Comparison of ENCODE assay signal across 8 cellular contexts in the genomic region with DNA sequence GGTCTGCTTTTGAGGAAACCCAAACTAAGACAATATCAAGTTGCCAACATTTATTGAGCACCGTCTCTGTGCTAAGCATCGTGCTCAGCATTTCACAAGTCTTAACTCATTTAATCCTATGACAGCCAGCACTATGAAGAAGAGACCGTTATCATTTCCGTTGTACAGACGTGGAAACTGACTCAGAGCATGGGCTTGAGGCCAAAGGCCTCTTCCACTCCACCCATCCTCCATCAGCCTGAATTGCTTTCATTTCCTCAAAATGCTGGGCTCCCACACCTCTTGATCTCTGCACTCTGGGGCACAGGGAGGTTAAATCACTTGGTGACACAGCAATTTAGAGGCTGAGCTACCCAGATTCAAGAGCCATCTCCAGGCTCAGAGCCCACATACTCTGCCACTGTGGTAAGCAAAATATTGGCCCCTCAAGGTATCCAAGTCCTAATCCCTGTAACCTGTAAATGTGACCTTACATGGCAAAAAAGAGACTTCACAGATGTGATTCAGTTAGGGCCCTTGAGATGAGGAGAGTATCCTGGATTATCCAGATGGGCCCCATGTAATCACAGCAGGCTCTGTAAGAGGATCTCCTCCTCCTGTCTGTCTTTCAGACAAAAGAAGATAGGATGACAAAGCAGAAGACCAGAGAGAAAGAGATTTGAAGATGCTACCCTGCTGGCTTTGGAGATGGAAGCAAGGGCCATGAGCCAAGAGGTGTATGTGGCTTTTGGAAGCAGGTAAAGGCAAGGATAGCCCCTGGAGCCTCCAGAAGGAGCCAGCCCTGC. TPM values are rescaled to one million over a fixed set of nuclear protein-coding genes. Genes with fewer than 3 reads are reported as not detected.
DNase-seq lines count a peak whose midpoint lies in the region; ATAC-seq, FAIRE-seq and TF ChIP-seq lines count a peak whose summit lies in the region.

No MANE protein-coding gene starts in this region.

- H3K9me3 ChIP-seq in HepG2 (ENCODE audit: low read length) = no peaks in the 10 kb centered on the region

- no peaks in the 10 kb centered on the region for H3K36me3 ChIP-seq in HepG2 (replicated peaks in 1 of 2; ENCODE audit: control insufficient read depth in 1 of 2, insufficient read depth in 2 of 2, low read length in 2 of 2)

- POLR2A ChIA-PET in HepG2 (lab: Yijun Ruan, JAX) = interaction anchor here (1.7 kb wide), 1 partner anchor 8 kb away, joined by 6 read pairs; no protein-coding TSS in a partner anchor

- no peaks in the 10 kb centered on the region for H3K36me3 Mint-ChIP-seq in activated naive CD8-positive, alpha-beta T cell treated with anti-CD3 and anti-CD28 coated beads, Interleukin-2, amount 50 U/mL, for 24 hours (ENCODE audit: low read depth)

- 0% methylated on average over 5 of the region's 5 CpGs for WGBS in HepG2 (ENCODE audit: low lambda C conversion rate)

- peak overlapping the region; percentile 46 for H2AFZ ChIP-seq in HepG2 (ENCODE audit: low read length)

- CTCF ChIA-PET in HepG2 (lab: Yijun Ruan, JAX; ENCODE audit: low intra/inter-chr PET ratio, low total read pairs) = no interaction called here

- ATAC-seq in HG03354 (IDR thresholded peaks at IDR 0.05; ENCODE audit: poor library complexity, severe bottlenecking, unreplicated experiment) (peak; percentile 99), HepG2 (peak; percentile 79)
- peak; percentile 97 for ATAC-seq in activated naive CD8-positive, alpha-beta T cell treated with anti-CD3 and anti-CD28 coated beads, Interleukin-2, amount 50 U/mL, for 24 hours

- intact Hi-C loops in HepG2 (cut with micrococcal nuclease; ENCODE audit: unreplicated experiment) = no loop called here

- TF ChIP-seq RAD21 in HepG2 (CRISPR knock-in tag; IDR thresholded peaks at IDR 0.05) = no peak

- TF ChIP-seq CTCF in AG09309 (IDR thresholded peaks at IDR 0.05; ENCODE audit: control insufficient read depth, insufficient read depth, low read depth, low read length, missing control alignments) (no peak), HepG2 (CRISPR knock-in tag; IDR thresholded peaks at IDR 0.05) (no peak)

- TF ChIP-seq EP300 in HepG2 (IDR thresholded peaks at IDR 0.05; ENCODE audit: low read depth in 2 of 2, low read length in 2 of 2) = peak in 1 of 2 experiments; percentile 77; a peak in 2 of 4 replicates
- TF ChIP-seq EP300 in HepG2 (CRISPR knock-in tag; IDR thresholded peaks at IDR 0.05; ENCODE audit: borderline replicate concordance) = peak; percentile 62; the same call in 1 of the 2 replicates

- H3K9ac ChIP-seq in HepG2 (ENCODE audit: insufficient read depth, low read depth, low read length) = peak overlapping the region; percentile 4

- no peaks in the 10 kb centered on the region for H3K79me2 ChIP-seq in HepG2 (ENCODE audit: insufficient read depth, low read length)

- DNase-seq in AG09309 (ENCODE audit: low read depth) (peak; percentile 68), GM19239 (ENCODE audit: insufficient read length, low spot score) (peak; percentile 58), HepG2 (ENCODE audit: low spot score) (peak; percentile 88), NCI-H510A treated with DMSO at 0.1 percent for 48 hours (lab: John Stamatoyannopoulos, UW) (no peak)
- DNase-seq in activated naive CD8-positive, alpha-beta T cell treated with anti-CD3 and anti-CD28 coated beads, Interleukin-2, amount 50 U/mL, for 24 hours = peak; percentile 60
- peak; percentile 8 to 24 for DNase-seq in stimulated activated CD8-positive, alpha-beta memory T cell treated with anti-CD3 and anti-CD28 coated beads, Interleukin-2, amount 100 ng/mL, for 48 hours (ENCODE audit: low read depth in 2 of 2)

- H3K27ac ChIP-seq in HepG2 (ENCODE audit: extremely low read length, insufficient read depth, low read length) = peak overlapping the region; percentile 46

- no peaks in the 10 kb centered on the region for H3K9me3 Mint-ChIP-seq in activated naive CD8-positive, alpha-beta T cell treated with anti-CD3 and anti-CD28 coated beads, Interleukin-2, amount 50 U/mL, for 24 hours

- H3K27me3 Mint-ChIP-seq in activated naive CD8-positive, alpha-beta T cell treated with anti-CD3 and anti-CD28 coated beads, Interleukin-2, amount 50 U/mL, for 24 hours = no peaks in the 10 kb centered on the region

- H3K4me1 Mint-ChIP-seq in activated naive CD8-positive, alpha-beta T cell treated with anti-CD3 and anti-CD28 coated beads, Interleukin-2, amount 50 U/mL, for 24 hours = peaks cover 23% of the 10 kb centered on the region

- H3K4me1 ChIP-seq in HepG2 (ENCODE audit: insufficient read depth, low read length) = peaks cover 69% of the 10 kb centered on the region

- peak; percentile 98 for FAIRE-seq in GM19239 (lab: Jason Lieb, UNC)
- FAIRE-seq in HepG2 (lab: Jason Lieb, UNC) = peak; percentile 91

- in situ Hi-C loops in HepG2 (cut with HindIII; ENCODE audit: extremely low pct_ligation_motif_present, low pct_unique_long_range_greater_than_20kb) = no loop called here

- H4K20me1 ChIP-seq in HepG2 (ENCODE audit: insufficient read depth, low read length) = no peaks in the 10 kb centered on the region

- peak overlapping the region; percentile 78 for H3K27ac Mint-ChIP-seq in activated naive CD8-positive, alpha-beta T cell treated with anti-CD3 and anti-CD28 coated beads, Interleukin-2, amount 50 U/mL, for 24 hours

- H3K4me2 ChIP-seq in HepG2 (ENCODE audit: low read depth, low read length) = peak overlapping the region; percentile 65

- TF ChIP-seq POLR2A in Raji (IDR thresholded peaks at IDR 0.05; ENCODE audit: insufficient read depth, low read depth, low read length) (peak; percentile 37; the same call in 1 of the 2 replicates), HepG2 (IDR thresholded peaks at IDR 0.05; ENCODE audit: insufficient read depth in 1 of 2, low read depth in 2 of 2, low read length in 2 of 2) (no peak)

- H3K27me3 ChIP-seq in HepG2 (ENCODE audit: control insufficient read depth in 1 of 2, insufficient read depth in 2 of 2, low read length in 2 of 2) = no peaks in the 10 kb centered on the region

- BruUV-seq in HepG2 (replicated peaks; lab: Mats Ljungman, UMichigan) = TSS peak; percentile 58

- no peak overlapping the region for H3K4me3 Mint-ChIP-seq in activated naive CD8-positive, alpha-beta T cell treated with anti-CD3 and anti-CD28 coated beads, Interleukin-2, amount 50 U/mL, for 24 hours

- no peak overlapping the region for H3K4me3 ChIP-seq in AG09309 (ENCODE audit: control insufficient read depth, low read depth, low read length)
- peak overlapping the region in 1 of 3 experiments; percentile 22; a peak in 2 of 6 replicates for H3K4me3 ChIP-seq in HepG2 (replicated peaks in 1 of 3; ENCODE audit: insufficient read depth in 1 of 3, low read depth in 2 of 3, low read length in 3 of 3)

TF ChIP-seq in HepG2, 621 proteins besides CTCF, POLR2A, EP300 and RAD21 (continues in another document):
- TF ChIP-seq, protein P1, sequence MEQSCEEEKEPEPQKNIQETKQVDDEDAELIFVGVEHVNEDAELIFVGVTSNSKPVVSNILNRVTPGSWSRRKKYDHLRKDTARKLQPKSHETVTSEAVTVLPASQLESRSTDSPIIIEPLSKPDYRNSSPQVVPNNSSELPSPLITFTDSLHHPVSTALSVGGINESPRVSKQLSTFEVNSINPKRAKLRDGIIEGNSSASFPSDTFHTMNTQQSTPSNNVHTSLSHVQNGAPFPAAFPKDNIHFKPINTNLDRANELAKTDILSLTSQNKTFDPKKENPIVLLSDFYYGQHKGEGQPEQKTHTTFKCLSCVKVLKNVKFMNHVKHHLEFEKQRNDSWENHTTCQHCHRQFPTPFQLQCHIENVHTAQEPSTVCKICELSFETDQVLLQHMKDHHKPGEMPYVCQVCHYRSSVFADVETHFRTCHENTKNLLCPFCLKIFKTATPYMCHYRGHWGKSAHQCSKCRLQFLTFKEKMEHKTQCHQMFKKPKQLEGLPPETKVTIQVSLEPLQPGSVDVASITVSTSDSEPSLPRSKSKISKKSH (CRISPR knock-in tag; IDR thresholded peaks at IDR 0.05; ENCODE audit: borderline replicate concordance) = no peak
- TF ChIP-seq ZNF205 (CRISPR knock-in tag; IDR thresholded peaks at IDR 0.05) (0 out of 2 replicates have a peak, but pooled peaks have one; percentile 27), ZNF567 (CRISPR knock-in tag; IDR thresholded peaks at IDR 0.05; ENCODE audit: borderline replicate concordance) (no peak), ZNF34 (CRISPR knock-in tag; IDR thresholded peaks at IDR 0.05; ENCODE audit: borderline replicate concordance) (no peak), HMG20A (CRISPR knock-in tag; IDR thresholded peaks at IDR 0.05; ENCODE audit: borderline replicate concordance) (peak; percentile 54; the same call in 1 of the 2 replicates), MEIS1 (CRISPR knock-in tag; IDR thresholded peaks at IDR 0.05; ENCODE audit: borderline replicate concordance) (no peak), THYN1 (CRISPR knock-in tag; IDR thresholded peaks at IDR 0.05; ENCODE audit: borderline replicate concordance, low read depth) (no peak), NFE2 (CRISPR knock-in tag; IDR thresholded peaks at IDR 0.05) (peak; percentile 80), ATF7-NPFF (CRISPR knock-in tag; IDR thresholded peaks at IDR 0.05; ENCODE audit: low read depth) (no peak), RARA (CRISPR knock-in tag; IDR thresholded peaks at IDR 0.05) (peak; percentile 88), ZNF850 (CRISPR knock-in tag; conservative IDR thresholded peaks at IDR 0.05) (no peak)

RNA-seq across cellular contexts. Expression of gene FLNB, which starts 24.3 kb away (rescaled TPM):
- total RNA-seq in HepG2 (2016; rRNA removed; fragmentation: Illumina TruSeq; extraction: Trizol) = 48.8 and 130 TPM in 2 replicates
- 13.1 and 13.3 TPM in 2 replicates for total RNA-seq in HepG2 (2016; cell fraction: cytosol; rRNA removed; fragmentation: Illumina TruSeq; extraction: Trizol; ENCODE audit: low read depth)
- total RNA-seq in HepG2 (2016; cell fraction: insoluble cytoplasmic fraction; rRNA removed; fragmentation: Illumina TruSeq; extraction: Trizol) = 39.2 and 136 TPM in 2 replicates
- 18.9 and 22.5 TPM in 2 replicates for total RNA-seq in HepG2 (2016; cell fraction: membrane; rRNA removed; fragmentation: Illumina TruSeq; extraction: Trizol)
- 211 and 228 TPM in 2 replicates for total RNA-seq in HepG2 (2016; cell fraction: nucleus; rRNA removed; fragmentation: Illumina TruSeq; extraction: Trizol)
- polyA plus RNA-seq in HepG2 (2011; rRNA removed) = 106 and 126 TPM in 2 replicates
- polyA plus RNA-seq in HepG2 (2011; cell fraction: cytosol; rRNA removed) = 92.4 and 98.4 TPM in 2 replicates
- 739 and 796 TPM in 2 replicates for polyA plus RNA-seq in HepG2 (2011; cell fraction: nucleus; rRNA removed)
- polyA plus RNA-seq in HepG2 (2012) = 198 and 216 TPM in 2 replicates
- polyA plus RNA-seq in HepG2 (2016; cell fraction: cytosol; fragmentation: Illumina TruSeq; extraction: Trizol; ENCODE audit: low read depth) = 8.9 and 9.6 TPM in 2 replicates
- 41.9 and 44.7 TPM in 2 replicates for polyA plus RNA-seq in HepG2 (2016; cell fraction: insoluble cytoplasmic fraction; fragmentation: Illumina TruSeq; extraction: Trizol; ENCODE audit: low read depth)
- 15.4 and 16.3 TPM in 2 replicates for polyA plus RNA-seq in HepG2 (2016; cell fraction: membrane; fragmentation: Illumina TruSeq; extraction: Trizol; ENCODE audit: low read depth)
- 270 and 279 TPM in 2 replicates for polyA plus RNA-seq in HepG2 (2016; cell fraction: nucleus; fragmentation: Illumina TruSeq; extraction: Trizol; ENCODE audit: insufficient read depth, low read depth)
- 277 and 558 TPM in 2 replicates for polyA minus RNA-seq in HepG2 (2011; rRNA and poly(A)+ RNA removed; ENCODE audit: low replicate concordance)
- 259 and 274 TPM in 2 replicates for polyA minus RNA-seq in HepG2 (2011; cell fraction: cytosol; rRNA and poly(A)+ RNA removed)
- polyA minus RNA-seq in HepG2 (2011; cell fraction: nucleus; rRNA and poly(A)+ RNA removed) = 831 and 1,056 TPM in 2 replicates
